In the genomic region with DNA sequence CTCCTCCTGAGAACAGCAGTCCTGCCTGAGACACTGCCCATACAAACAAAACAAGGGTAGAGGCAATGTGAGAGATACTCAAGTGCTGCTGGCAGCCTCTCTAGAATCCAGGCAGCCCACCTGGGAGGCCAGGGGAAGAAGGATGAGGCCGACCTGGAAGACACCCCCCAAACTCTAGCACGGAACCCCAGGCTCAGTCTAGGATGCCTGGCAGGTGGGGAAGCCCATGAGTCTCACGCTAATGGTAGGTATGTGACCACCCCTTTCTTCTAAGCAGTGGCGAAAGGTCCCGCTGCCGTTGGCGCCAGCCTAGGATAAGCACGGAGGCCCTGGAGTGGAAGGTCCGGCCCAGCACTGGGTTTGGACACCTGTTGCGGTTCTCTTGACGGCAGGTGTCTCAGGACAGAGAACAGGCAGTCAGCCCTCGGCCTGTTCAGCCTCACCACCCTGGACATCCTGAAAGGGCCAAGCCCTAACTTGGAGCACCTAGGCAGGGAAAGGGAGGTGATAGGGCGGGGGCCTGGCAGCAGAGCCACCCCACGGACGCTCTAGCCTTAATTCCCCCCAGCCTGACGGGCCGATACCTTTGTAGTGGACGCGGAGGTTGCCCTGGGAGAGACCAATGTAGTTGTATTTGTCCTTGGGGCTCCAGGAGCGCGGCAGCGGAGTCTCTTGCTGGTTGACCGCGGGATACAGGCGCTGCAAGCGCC, we compare ENCODE assay signal across 8 cellular contexts. TPM values are rescaled to one million over a fixed set of nuclear protein-coding genes. Genes with fewer than 3 reads are reported as not detected.
DNase-seq lines count a peak whose midpoint lies in the region; ATAC-seq and TF ChIP-seq lines count a peak whose summit lies in the region.

No MANE protein-coding gene starts in this region.

- peak; percentile 1 for ATAC-seq in GM21447 (IDR thresholded peaks at IDR 0.05; ENCODE audit: unreplicated experiment)
- ATAC-seq in GM19351 (IDR thresholded peaks at IDR 0.05; ENCODE audit: unreplicated experiment) = no peak

- DNase-seq in AG20443 (ENCODE audit: low spot score) (peak; percentile 25), SK-N-SH (no peak), fibroblast of pulmonary artery (ENCODE audit: low read depth) (no peak), ovary (peak in 2 of 5 donors; percentile 39 to 54), NCI-H526 treated with DMSO at 0.1 percent for 48 hours (lab: John Stamatoyannopoulos, UW) (no peak), NK-92 (lab: John Stamatoyannopoulos, UW; ENCODE audit: unreplicated experiment) (no peak)

- POLR2A ChIA-PET in SK-N-SH (lab: Yijun Ruan, JAX) = interaction anchor here (0.7 to 1.4 kb wide), 8 partner anchors 8 to 154 kb away, joined by 3 to 6 read pairs (median 4); a partner anchor contains a TSS

- WGBS in SK-N-SH (ENCODE audit: low lambda C conversion rate) = 4% methylated on average over 8 of the region's 26 CpGs
- 0 to 1% (median 1%) methylated on average over 26 of the region's 26 CpGs for WGBS in ovary, 3 donors

- no peak for TF ChIP-seq CTCF in SK-N-SH (IDR thresholded peaks at IDR 0.05)
- no peak for TF ChIP-seq CTCF in fibroblast of pulmonary artery (IDR thresholded peaks at IDR 0.05; ENCODE audit: low read length, missing control alignments)
- TF ChIP-seq CTCF in ovary (IDR thresholded peaks at IDR 0.05) = peak in 1 of 3 donors; percentile 5

- H2AFZ ChIP-seq in SK-N-SH (ENCODE audit: low read depth) = peak overlapping the region; percentile 71

- intact Hi-C loops in ovary (cut with DNase I) = loop anchor here in 1 of 4 donors (10.0 kb wide), 1 partner anchor 131 kb away; no protein-coding TSS in a partner anchor

- H3K9me2 ChIP-seq in SK-N-SH = no peaks in the 10 kb centered on the region

- H3K4me1 ChIP-seq in SK-N-SH (ENCODE audit: control insufficient read depth in 1 of 2, insufficient read depth in 2 of 2, low read depth in 1 of 2, low read length in 1 of 2) (peaks cover under 1 to 11% of the 10 kb centered on the region in 2 experiments; a peak in 1 of 4 replicates), ovary (ENCODE audit: insufficient read depth) (peaks cover 4% of the 10 kb centered on the region)

- no peaks in the 10 kb centered on the region; the same call in 1 of the 2 replicates for H4K20me1 ChIP-seq in SK-N-SH (ENCODE audit: insufficient read depth)

- H3F3A ChIP-seq in SK-N-SH (replicated peaks; ENCODE audit: insufficient read depth) = no peaks in the 10 kb centered on the region

- H3K9me3 ChIP-seq in SK-N-SH (no peaks in the 10 kb centered on the region), ovary (no peaks in the 10 kb centered on the region)

- H3K27me3 ChIP-seq in SK-N-SH (ENCODE audit: insufficient read depth) = no peaks in the 10 kb centered on the region
- H3K27me3 ChIP-seq in ovary = no peaks in the 10 kb centered on the region

- peaks cover 8% of the 10 kb centered on the region in 2 experiments for H3K36me3 ChIP-seq in SK-N-SH (replicated peaks in 1 of 2; ENCODE audit: control insufficient read depth in 1 of 2, insufficient read depth in 2 of 2, low read length in 1 of 2)
- no peaks in the 10 kb centered on the region for H3K36me3 ChIP-seq in ovary

- TF ChIP-seq EP300 in SK-N-SH (IDR thresholded peaks at IDR 0.05; ENCODE audit: borderline replicate concordance in 1 of 2, low read depth in 1 of 2, low read length in 1 of 2) = 0 out of 4 replicates have a peak, but pooled peaks of 1 of the 2 experiments have one; percentile 4
- TF ChIP-seq EP300 in ovary (IDR thresholded peaks at IDR 0.05) = no peak

- H3K9ac ChIP-seq in SK-N-SH = peak overlapping the region; percentile 86

- no peak for TF ChIP-seq POLR2A in ovary (IDR thresholded peaks at IDR 0.05)

- peak overlapping the region; percentile 95 for H3K4me2 ChIP-seq in SK-N-SH

- no peak for TF ChIP-seq RAD21 in SK-N-SH (IDR thresholded peaks at IDR 0.05; ENCODE audit: low read length)

- peaks cover 50% of the 10 kb centered on the region for H3K79me2 ChIP-seq in SK-N-SH (ENCODE audit: insufficient read depth)

- CTCF ChIA-PET in SK-N-SH (lab: Yijun Ruan, JAX) = interaction anchor here (1.2 to 6.3 kb wide), 7 partner anchors 10 to 285 kb away, joined by 4 to 42 read pairs (median 7); a partner anchor contains a TSS

- peak overlapping the region; percentile 78 to 83 for H3K4me3 ChIP-seq in SK-N-SH (ENCODE audit: low read depth in 2 of 2, low read length in 1 of 2)
- peak overlapping the region; percentile 96 for H3K4me3 ChIP-seq in fibroblast of pulmonary artery (replicated peaks; ENCODE audit: low read depth, low read length)
- H3K4me3 ChIP-seq in ovary = peak overlapping the region; percentile 100

- peak overlapping the region; percentile 34 to 53; a peak in 3 of 4 replicates for H3K27ac ChIP-seq in SK-N-SH (ENCODE audit: low read depth in 2 of 2, low read length in 1 of 2)
- H3K27ac ChIP-seq in ovary = peak overlapping the region; percentile 29 to 71

TF ChIP-seq in SK-N-SH, 30 proteins besides CTCF, POLR2A, EP300 and RAD21:
- TF ChIP-seq TCF12 (IDR thresholded peaks at IDR 0.05) (no peak), MXI1 (IDR thresholded peaks at IDR 0.05; ENCODE audit: low read depth, low read length) (0 out of 2 replicates have a peak, but pooled peaks have one; percentile 18)

RNA-seq across cellular contexts. Expression of a gene that starts 0.5 kb away (rescaled TPM):
- polyA plus RNA-seq in SK-N-SH (2012; rRNA removed) (11.9 and 12.1 TPM in 2 replicates), ovary (10 to 100 TPM; 13.0 to 15.5 TPM)
- 4.9 and 6.4 TPM in 2 replicates for polyA plus RNA-seq in SK-N-SH (2012; cell fraction: cytosol; rRNA removed)
- polyA plus RNA-seq in SK-N-SH (2012; cell fraction: nucleus; rRNA removed) = 35.5 and 38.5 TPM in 2 replicates
- 10 to 100 TPM in 6 of 7 donors, 1 to 10 TPM in 1; 8.3 to 19.6 (median 17.1) TPM for total RNA-seq in ovary

RNA-seq across cellular contexts. Expression of a gene that starts 0.8 kb away (rescaled TPM):
- 4.4 and 6.8 TPM in 2 replicates for polyA plus RNA-seq in SK-N-SH (2012; rRNA removed)
- 0.96 and 1.0 TPM in 2 replicates for polyA plus RNA-seq in SK-N-SH (2012; cell fraction: cytosol; rRNA removed)
- 43.9 and 52.0 TPM in 2 replicates for polyA plus RNA-seq in SK-N-SH (2012; cell fraction: nucleus; rRNA removed)
- total RNA-seq in ovary = 10 to 100 TPM in 1 of 7 donors, 1 to 10 TPM in 6; 2.4 to 13.1 (median 3.2) TPM
- polyA plus RNA-seq in ovary = 1 to 10 TPM; 2.7 to 3.7 TPM

RNA-seq across cellular contexts. Expression of a gene that starts 36.2 kb away (rescaled TPM):
- polyA plus RNA-seq in SK-N-SH (2012; rRNA removed) (32.3 and 34.8 TPM in 2 replicates), ovary (10 to 100 TPM; 17.3 to 30.6 TPM)
- polyA plus RNA-seq in SK-N-SH (2012; cell fraction: cytosol; rRNA removed) = 22.3 and 29.9 TPM in 2 replicates
- 12.6 and 14.7 TPM in 2 replicates for polyA plus RNA-seq in SK-N-SH (2012; cell fraction: nucleus; rRNA removed)
- total RNA-seq in ovary = 10 to 100 TPM; 31.0 to 59.7 (median 46.6) TPM

RNA-seq across cellular contexts. Expression of a gene that starts 40.9 kb away (rescaled TPM):
- polyA plus RNA-seq in SK-N-SH (2012; rRNA removed) (287 and 449 TPM in 2 replicates), ovary (100 to 1,000 TPM in 1 of 2 donors, 10 to 100 TPM in 1; 67.6 to 105 TPM)
- 299 and 302 TPM in 2 replicates for polyA plus RNA-seq in SK-N-SH (2012; cell fraction: cytosol; rRNA removed)
- polyA plus RNA-seq in SK-N-SH (2012; cell fraction: nucleus; rRNA removed) = 237 and 239 TPM in 2 replicates
- 10 to 100 TPM; 35.9 to 98.1 (median 67.8) TPM for total RNA-seq in ovary

RNA-seq across cellular contexts. Expression of a gene that starts 41.6 kb away (rescaled TPM):
- polyA plus RNA-seq in SK-N-SH (2012; rRNA removed) (48.6 and 57.6 TPM in 2 replicates), ovary (10 to 100 TPM; 18.4 to 57.4 TPM)
- 16.2 and 20.0 TPM in 2 replicates for polyA plus RNA-seq in SK-N-SH (2012; cell fraction: cytosol; rRNA removed)
- 386 and 453 TPM in 2 replicates for polyA plus RNA-seq in SK-N-SH (2012; cell fraction: nucleus; rRNA removed)
- total RNA-seq in ovary = 10 to 100 TPM; 35.8 to 44.9 (median 42.0) TPM
